25 cellular contexts compared by ENCODE assay signal in the genomic region with DNA sequence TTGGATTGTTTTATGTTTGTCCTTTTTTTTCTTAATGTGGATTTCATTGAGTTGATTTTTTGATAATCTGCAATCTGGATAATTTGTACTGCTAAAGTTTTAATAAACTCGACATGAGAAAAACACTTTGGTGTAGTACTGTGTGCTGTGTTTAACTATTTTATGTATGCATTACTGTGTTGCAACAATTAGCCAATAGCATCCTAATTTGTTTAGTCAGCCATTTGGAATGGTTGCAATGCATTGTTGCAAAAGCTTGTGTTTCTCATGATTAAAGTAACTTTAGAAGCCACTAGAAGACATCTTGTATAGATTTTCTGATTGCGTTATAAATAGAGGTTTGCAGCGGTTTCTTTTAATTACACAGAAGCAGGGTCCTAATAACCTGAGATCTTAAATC. TPM values are rescaled to one million over a fixed set of nuclear protein-coding genes. Genes with fewer than 3 reads are reported as not detected.
A peak's percentile ranks its signal among the peaks of the same experiment; 100 is the strongest.
DNase-seq lines count a peak whose midpoint lies in the region; ATAC-seq and TF ChIP-seq lines count a peak whose summit lies in the region.
"Had no signal": no experiment of that assay in that cellular context is flagged by ENCODE, and none has a peak within 500 bp of the region (broad histone marks: within the 10 kb centered on the region; RNA-seq: fewer than 3 reads in every experiment).

No MANE protein-coding gene starts in this region.

- H2BK120ac ChIP-seq in trophoblast cell (ENCODE audit: insufficient read depth, low read length, poor library complexity) (no peak overlapping the region), neuronal stem cell (ENCODE audit: low read depth, low read length) (no peak overlapping the region)

- intact Hi-C loops in mucosa of descending colon (cut with DNase I, micrococcal nuclease), result no loop called here

- H2BK15ac ChIP-seq in neuronal stem cell (ENCODE audit: low read length), result no peak overlapping the region

- H4K8ac ChIP-seq in trophoblast cell (ENCODE audit: low read depth, low read length), result no peak overlapping the region
- H4K8ac ChIP-seq in neuronal stem cell (ENCODE audit: low read depth, low read length), result no peak overlapping the region

- no peak overlapping the region for H3K4me2 ChIP-seq in trophoblast cell (ENCODE audit: low read length)
- no peak overlapping the region for H3K4me2 ChIP-seq in neuronal stem cell (ENCODE audit: insufficient read depth, low read length, poor library complexity, severe bottlenecking)

- H3K4me3 ChIP-seq in epithelial cell of esophagus (ENCODE audit: low read length) (no peak overlapping the region), trophoblast cell (ENCODE audit: low read depth, low read length) (no peak overlapping the region), neuronal stem cell (ENCODE audit: low read length in 2 of 2) (no peak overlapping the region), mucosa of descending colon (no peak overlapping the region)
- H3K4me3 ChIP-seq: lower lobe of right lung, testis had no signal

- H3K9ac ChIP-seq in trophoblast cell (ENCODE audit: low read length) (no peak overlapping the region), neuronal stem cell (ENCODE audit: low read depth, low read length, poor library complexity) (no peak overlapping the region)

- H4K91ac ChIP-seq in trophoblast cell (ENCODE audit: low read depth, low read length) (no peak overlapping the region), neuronal stem cell (ENCODE audit: low read depth, low read length, poor library complexity) (no peak overlapping the region)

- no peak for TF ChIP-seq CTCF in RWPE1 (conservative IDR thresholded peaks at IDR 0.05; ENCODE audit: low read depth)
- no peak for TF ChIP-seq CTCF in epithelial cell of esophagus (IDR thresholded peaks at IDR 0.05; ENCODE audit: insufficient read depth, low read depth, low read length, missing control alignments)
- TF ChIP-seq CTCF in mucosa of descending colon (IDR thresholded peaks at IDR 0.05), result no peak

- H3K9me3 ChIP-seq in trophoblast cell (ENCODE audit: insufficient read depth, low read depth, low read length) (no peaks in the 10 kb centered on the region), neuronal stem cell (replicated peaks in 1 of 2; ENCODE audit: control insufficient read depth in 2 of 2, insufficient read depth in 1 of 2, low read depth in 1 of 2, low read length in 2 of 2) (no peaks in the 10 kb centered on the region), mucosa of descending colon (no peaks in the 10 kb centered on the region)
- H3K9me3 ChIP-seq: lower lobe of right lung, testis had no signal

- H3K23ac ChIP-seq in trophoblast cell (ENCODE audit: low read length), result no peak overlapping the region
- no peak overlapping the region for H3K23ac ChIP-seq in neuronal stem cell (ENCODE audit: low read depth, low read length, poor library complexity)

- H3K4ac ChIP-seq in trophoblast cell (ENCODE audit: low read depth, low read length) (no peak overlapping the region), neuronal stem cell (ENCODE audit: low read length) (no peak overlapping the region)

- no peak overlapping the region for H4K12ac ChIP-seq in trophoblast cell (ENCODE audit: low read depth, low read length)

- DNase-seq in EH (ENCODE audit: low read depth), result peak; percentile 86
- peak; percentile 15 for DNase-seq in RWPE1 (ENCODE audit: low spot score)
- peak; percentile 68 for DNase-seq in epithelial cell of esophagus (ENCODE audit: low read depth)
- DNase-seq in trophoblast cell, result peak; percentile 76 to 98
- no peak for DNase-seq in SHP77 (lab: John Stamatoyannopoulos, UW)
- no peak for DNase-seq in neuronal stem cell (ENCODE audit: low spot score)
- DNase-seq in mucosa of descending colon, result no peak
- no peak for DNase-seq in NCI-H524 (lab: John Stamatoyannopoulos, UW)
- DNase-seq: activated CD4-positive, alpha-beta T cell treated with anti-CD3 and anti-CD28 coated beads, Interleukin-2, amount 50 U/mL, for 4 hours; activated naive CD4-positive, alpha-beta T cell treated with Interleukin-2 at 50 U/mL for 16 hours; activated T-cell treated with anti-CD3 and anti-CD28 coated beads for 4 hours; CD8-positive, alpha-beta T cell; cortex of kidney; DMS79; H7; KG1; lower lobe of right lung; naive thymus-derived CD4-positive, alpha-beta T cell; NCI-H1092; NCI-H2081 treated with DMSO at 0.1 percent for 48 hours; NCI-H524 treated with DMSO at 0.1 percent for 48 hours; SHP77 treated with DMSO at 0.1 percent for 48 hours; T-helper 1 cell; testis had no signal

- H3K79me2 ChIP-seq in trophoblast cell (ENCODE audit: control insufficient read depth, insufficient read depth, low read length, poor library complexity), result no peaks in the 10 kb centered on the region

- H2BK12ac ChIP-seq in trophoblast cell (ENCODE audit: low read length) (no peak overlapping the region), neuronal stem cell (ENCODE audit: low read length) (no peak overlapping the region)

- no peak overlapping the region for H3K18ac ChIP-seq in trophoblast cell (ENCODE audit: low read length)
- H3K18ac ChIP-seq in neuronal stem cell (ENCODE audit: low read length), result no peak overlapping the region

- POLR2A ChIA-PET in RWPE1 (lab: Yijun Ruan, JAX; ENCODE audit: low non-redundant PET), result no interaction called here

- no peak overlapping the region for H2AFZ ChIP-seq in trophoblast cell (ENCODE audit: insufficient read depth, low read length, poor library complexity)
- no peak overlapping the region for H2AFZ ChIP-seq in neuronal stem cell (ENCODE audit: low read length)

- no CpG with 5 or more reads among the region's 3 CpGs for WGBS in trophoblast cell (ENCODE audit: extremely low coverage, insufficient coverage, insufficient read length)
- WGBS in neuronal stem cell (ENCODE audit: extremely low coverage in 2 of 2, insufficient read length in 2 of 2, insufficient replicate concordance in 1 of 2), 2 donors, result no CpG with 5 or more reads among the region's 3 CpGs

- no peak overlapping the region for H3K27ac ChIP-seq in RWPE1
- no peak overlapping the region for H3K27ac ChIP-seq in trophoblast cell (ENCODE audit: low read depth, low read length)
- no peak overlapping the region for H3K27ac ChIP-seq in neuronal stem cell (replicated peaks; ENCODE audit: low read length)
- H3K27ac ChIP-seq: lower lobe of right lung, testis had no signal

- H2BK5ac ChIP-seq in trophoblast cell (ENCODE audit: low read depth, low read length, poor library complexity), result no peak overlapping the region
- H2BK5ac ChIP-seq in neuronal stem cell (ENCODE audit: low read length), result no peak overlapping the region

- CTCF ChIA-PET in RWPE1 (lab: Yijun Ruan, JAX), result no interaction called here

- H3K27me3 ChIP-seq in trophoblast cell (ENCODE audit: insufficient read depth, low read length), result no peaks in the 10 kb centered on the region
- no peaks in the 10 kb centered on the region for H3K27me3 ChIP-seq in neuronal stem cell (ENCODE audit: control insufficient read depth in 3 of 3, insufficient read depth in 3 of 3, low read depth in 1 of 3, low read length in 3 of 3)
- H3K27me3 ChIP-seq: testis had no signal

- no peaks in the 10 kb centered on the region for H3K79me1 ChIP-seq in trophoblast cell (ENCODE audit: low read length)
- no peaks in the 10 kb centered on the region for H3K79me1 ChIP-seq in neuronal stem cell (ENCODE audit: low read depth, low read length)

- no peak for ATAC-seq in mucosa of descending colon
- ATAC-seq: CD8-positive, alpha-beta T cell; lower lobe of right lung; naive thymus-derived CD4-positive, alpha-beta T cell had no signal

- H3K14ac ChIP-seq in trophoblast cell (ENCODE audit: low read length) (no peak overlapping the region), neuronal stem cell (ENCODE audit: low read length) (no peak overlapping the region)

- H3K4me1 ChIP-seq in trophoblast cell (ENCODE audit: control insufficient read depth in 1 of 2, insufficient read depth in 2 of 2, low read length in 2 of 2) (no peaks in the 10 kb centered on the region), neuronal stem cell (ENCODE audit: control insufficient read depth in 2 of 2, insufficient read depth in 1 of 2, low read depth in 1 of 2, low read length in 2 of 2) (no peaks in the 10 kb centered on the region), mucosa of descending colon (ENCODE audit: low read depth) (no peaks in the 10 kb centered on the region)
- H3K4me1 ChIP-seq: lower lobe of right lung, testis had no signal

- H2AK5ac ChIP-seq in trophoblast cell (ENCODE audit: low read length) (no peak overlapping the region), neuronal stem cell (ENCODE audit: low read depth, low read length) (no peak overlapping the region)

- H3K36me3 ChIP-seq in trophoblast cell (ENCODE audit: control insufficient read depth in 1 of 2, insufficient read depth in 2 of 2, low read length in 2 of 2) (peaks cover 8 to 10% of the 10 kb centered on the region in 2 experiments), neuronal stem cell (replicated peaks in 1 of 2; ENCODE audit: control insufficient read depth in 2 of 2, insufficient read depth in 2 of 2, low read length in 2 of 2) (peaks cover 8 to 84% of the 10 kb centered on the region in 2 donors), mucosa of descending colon (ENCODE audit: low read depth) (peaks cover 5% of the 10 kb centered on the region)

RNA-seq across cellular contexts. Expression of a gene that starts 53.5 kb away (rescaled TPM):
- 72.4 and 76.6 TPM in 2 replicates for polyA plus RNA-seq in trophoblast cell (2013)
- 131 TPM for polyA plus RNA-seq in neuronal stem cell (2013, experiment 1 of 2)
- polyA plus RNA-seq in neuronal stem cell (2013, experiment 2 of 2), result 135 TPM
- 10 to 100 TPM; 45.8 to 66.9 (median 49.2) TPM for total RNA-seq in mucosa of descending colon

RNA-seq across cellular contexts. Expression of a gene that starts 56.6 kb away (rescaled TPM):
- polyA plus RNA-seq in trophoblast cell (2013), result 0.07 and 0.15 TPM in 2 replicates
- polyA plus RNA-seq in neuronal stem cell (2013, experiment 1 of 2), result 4.6 TPM
- 6.1 TPM for polyA plus RNA-seq in neuronal stem cell (2013, experiment 2 of 2)
- total RNA-seq in mucosa of descending colon, result not detected
- total RNA-seq: endothelial cell of umbilical vein had no signal
- polyA plus RNA-seq: endothelial cell of umbilical vein; naive thymus-derived CD4-positive, alpha-beta T cell had no signal

RNA-seq across cellular contexts. Expression of a gene that starts 56.6 kb away (rescaled TPM):
- 1.9 TPM in 2 replicates for polyA plus RNA-seq in trophoblast cell (2013)
- 4.9 TPM for polyA plus RNA-seq in neuronal stem cell (2013, experiment 1 of 2)
- polyA plus RNA-seq in neuronal stem cell (2013, experiment 2 of 2), result 5.1 TPM
- 10 to 100 TPM in 2 of 3 donors, 1 to 10 TPM in 1; 7.3 to 11.4 (median 10.7) TPM for total RNA-seq in mucosa of descending colon

Comparison
In these comparisons a context has a peak if more than half of its experiments do, and no peak if none do; other contexts are left out.
1. DNase-seq: peak in EH (single experiment), RWPE1 (single experiment), epithelial cell of esophagus (single experiment) and trophoblast cell (2 of 2); none in SHP77 (0 of 2), neuronal stem cell (single experiment), mucosa of descending colon (0 of 3) and NCI-H524 (0 of 2).